ENCODE assay signal across 8 cellular contexts in the genomic region with DNA sequence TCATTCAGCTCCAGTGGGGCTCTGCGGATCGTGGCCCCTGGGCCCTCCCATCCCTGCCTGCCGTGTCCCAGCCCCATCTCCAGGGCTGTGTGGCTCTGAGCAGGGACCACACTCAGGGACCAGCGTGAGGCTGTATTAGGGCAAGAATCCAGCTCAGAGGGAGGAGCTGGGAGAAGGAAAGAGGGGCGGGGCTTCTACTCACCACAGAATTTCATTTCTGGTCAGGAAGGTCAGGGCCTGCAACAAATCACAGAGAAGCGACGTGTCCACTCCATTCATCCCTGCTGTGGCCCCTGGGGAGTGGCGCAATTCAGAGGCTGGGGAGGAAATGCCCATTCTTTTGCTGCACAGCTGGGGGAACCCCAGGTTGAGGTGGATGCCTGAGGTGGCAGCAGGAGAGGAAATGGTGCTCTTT. TPM values are rescaled to one million over a fixed set of nuclear protein-coding genes. Genes with fewer than 3 reads are reported as not detected.
DNase-seq lines count a peak whose midpoint lies in the region; ATAC-seq and TF ChIP-seq lines count a peak whose summit lies in the region.

No MANE protein-coding gene starts in this region.

- no peak for ATAC-seq in HG03280 (IDR thresholded peaks at IDR 0.05; ENCODE audit: unreplicated experiment)
- ATAC-seq in GM18505 (IDR thresholded peaks at IDR 0.05; ENCODE audit: unreplicated experiment), result no peak

- DNase-seq in EH (ENCODE audit: low read depth) (peak; percentile 78), LoVo (ENCODE audit: low spot score) (peak; percentile 26), dermis microvascular lymphatic vessel endothelial cell (ENCODE audit: low read depth in 2 of 2) (peak; percentile 11 to 33), myocyte (ENCODE audit: low read depth) (peak; percentile 55), DMS79 (lab: John Stamatoyannopoulos, UW) (no peak)
- no peak for DNase-seq in effector CD4-positive, alpha-beta T cell

- no peak for TF ChIP-seq POLR2A in GM18505 (IDR thresholded peaks at IDR 0.05; ENCODE audit: borderline replicate concordance, extremely low read depth, insufficient read depth, insufficient read length)

RNA-seq across cellular contexts. Expression of gene CIB4, which starts 0.8 kb away (rescaled TPM):
- total RNA-seq in dermis microvascular lymphatic vessel endothelial cell, result not detected in 2 replicates
- not detected in 2 replicates for total RNA-seq in myocyte
- polyA plus RNA-seq in myocyte (2012), result not detected

RNA-seq across cellular contexts. Expression of gene KCNK3, which starts 52.2 kb away (rescaled TPM):
- not detected in 2 replicates for total RNA-seq in dermis microvascular lymphatic vessel endothelial cell
- total RNA-seq in myocyte, result 0.62 and 1.1 TPM in 2 replicates
- polyA plus RNA-seq in myocyte (2012), result 0.08 TPM

Comparison
In these comparisons a context has a peak if more than half of its experiments do, and no peak if none do; other contexts are left out.
1. DNase-seq: peak in EH (single experiment), LoVo (single experiment), dermis microvascular lymphatic vessel endothelial cell (2 of 2) and myocyte (single experiment); none in DMS79 (single experiment) and effector CD4-positive, alpha-beta T cell (single experiment).